ENCODE assay signal across 8 cellular contexts in the genomic region with DNA sequence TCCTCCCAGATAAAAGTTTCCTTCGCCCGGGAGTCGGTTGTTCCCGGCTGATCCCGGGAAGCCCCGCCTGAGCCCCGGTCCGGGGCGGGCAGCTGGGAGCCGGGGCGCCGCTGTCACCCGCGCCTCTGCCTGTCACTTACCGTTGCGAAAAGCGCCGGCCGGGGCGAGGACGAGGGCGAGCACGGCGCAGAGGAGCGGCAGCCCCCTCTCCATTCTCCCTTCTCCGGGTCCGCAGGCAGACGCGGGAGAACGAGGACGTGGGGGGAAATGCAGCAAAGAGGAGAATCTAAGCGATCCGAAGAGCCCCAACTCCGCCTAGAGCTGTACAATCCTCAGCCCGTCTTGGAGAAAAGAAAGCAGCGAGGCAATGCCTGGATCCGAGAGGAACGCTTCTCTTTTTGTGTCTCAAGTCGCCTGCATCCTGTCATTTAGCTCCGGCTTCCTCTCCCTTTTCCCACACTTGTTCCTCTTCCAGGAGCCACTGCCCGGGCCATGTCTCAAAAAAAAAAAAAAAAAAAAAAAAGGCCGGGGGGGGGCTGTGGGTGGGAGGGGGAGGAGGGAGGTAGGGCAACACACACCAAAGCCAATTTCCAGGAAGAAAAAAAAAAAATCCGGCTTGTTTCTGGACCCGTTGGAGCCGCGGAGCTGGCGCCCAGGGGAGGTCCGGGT. TPM values are rescaled to one million over a fixed set of nuclear protein-coding genes. Genes with fewer than 3 reads are reported as not detected.
DNase-seq lines count a peak whose midpoint lies in the region; ATAC-seq and TF ChIP-seq lines count a peak whose summit lies in the region.

A gene (minus strand): TSS at position 498 of the 669 bp plus-strand sequence. CDS start 285 bp downstream, at position 213.

- CTCF ChIA-PET in RWPE1 (lab: Yijun Ruan, JAX), result interaction anchor here (0.5 to 1.6 kb wide), 6 partner anchors 13 to 930 kb away, joined by 3 to 4 read pairs (median 3); no protein-coding TSS in a partner anchor

- TF ChIP-seq CTCF in GM13976 (IDR thresholded peaks at IDR 0.05; ENCODE audit: borderline replicate concordance, control extremely low read depth, extremely low read depth, insufficient read depth, missing control alignments) (no peak), RWPE1 (conservative IDR thresholded peaks at IDR 0.05; ENCODE audit: low read depth) (no peak)

- H3K27me3 Mint-ChIP-seq in stimulated activated naive CD8-positive, alpha-beta T cell treated with anti-CD3 and anti-CD28 coated beads, Interleukin-15, Interleukin-2, amounts not matched to agents 100 ng/mL and 50 ng/mL, for 24 hours, result peaks cover 76% of the 10 kb centered on the region

- H3K4me3 Mint-ChIP-seq in stimulated activated naive CD8-positive, alpha-beta T cell treated with anti-CD3 and anti-CD28 coated beads, Interleukin-15, Interleukin-2, amounts not matched to agents 100 ng/mL and 50 ng/mL, for 24 hours, result peak within 1 kb of the TSS; percentile 83

- POLR2A ChIA-PET in RWPE1 (lab: Yijun Ruan, JAX; ENCODE audit: low non-redundant PET), result no interaction called here

- H3K27ac ChIP-seq in RWPE1 (peak within 1 kb of the TSS; percentile 94), cingulate gyrus (ENCODE audit: low read depth, low read length) (peak within 1 kb of the TSS; percentile 79)

- in situ Hi-C loops in GM13976 (cut with MboI; ENCODE audit: low sequenced_read_pairs, unreplicated experiment), result no loop called here

- H3K9me3 Mint-ChIP-seq in stimulated activated naive CD8-positive, alpha-beta T cell treated with anti-CD3 and anti-CD28 coated beads, Interleukin-15, Interleukin-2, amounts not matched to agents 100 ng/mL and 50 ng/mL, for 24 hours, result no peaks in the 10 kb centered on the region

- no peaks in the 10 kb centered on the region for H3K36me3 Mint-ChIP-seq in stimulated activated naive CD8-positive, alpha-beta T cell treated with anti-CD3 and anti-CD28 coated beads, Interleukin-15, Interleukin-2, amounts not matched to agents 100 ng/mL and 50 ng/mL, for 24 hours (ENCODE audit: low read depth)

- no peak for ATAC-seq in left lobe of liver

- H3K4me1 Mint-ChIP-seq in stimulated activated naive CD8-positive, alpha-beta T cell treated with anti-CD3 and anti-CD28 coated beads, Interleukin-15, Interleukin-2, amounts not matched to agents 100 ng/mL and 50 ng/mL, for 24 hours (ENCODE audit: low read depth), result peaks cover 35% of the 10 kb centered on the region

- H3K27ac Mint-ChIP-seq in stimulated activated naive CD8-positive, alpha-beta T cell treated with anti-CD3 and anti-CD28 coated beads, Interleukin-15, Interleukin-2, amounts not matched to agents 100 ng/mL and 50 ng/mL, for 24 hours, result peak within 1 kb of the TSS; percentile 67

- peak; percentile 72 for DNase-seq in AG08395 (ENCODE audit: low spot score)
- DNase-seq in GM13976 (ENCODE audit: low spot score), result peak; percentile 37
- DNase-seq in RWPE1 (ENCODE audit: low spot score), result peak; percentile 40
- peak; percentile 52 for DNase-seq in left lobe of liver (ENCODE audit: low spot score)
- DNase-seq in KG1 (lab: John Stamatoyannopoulos, UW), result no peak
- no peak for DNase-seq in stimulated activated naive CD4-positive, alpha-beta T cell treated with Interleukin-2 at 50 U/mL for 16 hours (lab: John Stamatoyannopoulos, UW)

RNA-seq across cellular contexts. Expression of the gene that starts here (rescaled TPM):
- 20.6 TPM for total RNA-seq in left lobe of liver

Comparison
In these comparisons a context has a peak if more than half of its experiments do, and no peak if none do; other contexts are left out.
1. DNase-seq: peak in AG08395 (single experiment), GM13976 (single experiment), RWPE1 (single experiment) and left lobe of liver (single experiment); none in KG1 (single experiment) and stimulated activated naive CD4-positive, alpha-beta T cell treated with Interleukin-2 at 50 U/mL for 16 hours (single experiment).